8 cellular contexts compared by ENCODE assay signal in genomic region chr5:6729400-6730310, GRCh38.
DNase-seq lines count a peak whose midpoint lies in the region; ATAC-seq and TF ChIP-seq lines count a peak whose summit lies in the region.

No MANE protein-coding gene starts in this region.

- peaks cover 82% of the 10 kb centered on the region for H3K4me1 Mint-ChIP-seq in nephron

- TF ChIP-seq CTCF in nephron (IDR thresholded peaks at IDR 0.05; ENCODE audit: unreplicated experiment in 3 of 3), result no peak

- peaks cover 10% of the 10 kb centered on the region for H3K36me3 Mint-ChIP-seq in nephron (ENCODE audit: low read depth)

- no peak overlapping the region for H3K4me3 Mint-ChIP-seq in nephron

- H3K27ac Mint-ChIP-seq in nephron, result peak overlapping the region in 2 of 3 experiments; percentile 35 to 39

- in situ Hi-C loops in KBM-7 (cut with MboI; ENCODE audit: low pct_unique_long_range_greater_than_20kb, low sequenced_read_pairs), result no loop called here

- no peaks in the 10 kb centered on the region for H3K9me3 Mint-ChIP-seq in nephron

- H3K27me3 Mint-ChIP-seq in nephron (ENCODE audit: low read depth), result no peaks in the 10 kb centered on the region

- peak; percentile 30 for ATAC-seq in GM18498 (IDR thresholded peaks at IDR 0.05; ENCODE audit: unreplicated experiment)

- DNase-seq in KBM-7 (peak; percentile 40), globus pallidus (ENCODE audit: low spot score) (no peak), hypothalamus (lab: John Stamatoyannopoulos, UW) (no peak), germinal center (ENCODE audit: low spot score) (no peak), COLO829 (ENCODE audit: low spot score) (no peak)
- DNase-seq in activated T-cell treated with anti-CD3 and anti-CD28 coated beads, Interleukin-2, amount 50 U/mL, for 1 hour, result peak; percentile 49

Comparison
In these comparisons a context has a peak if more than half of its experiments do, and no peak if none do; other contexts are left out.
1. DNase-seq: peak in KBM-7 (single experiment) and activated T-cell treated with anti-CD3 and anti-CD28 coated beads, Interleukin-2, amount 50 U/mL, for 1 hour (single experiment); none in globus pallidus (single experiment), hypothalamus (0 of 51), germinal center (single experiment) and COLO829 (single experiment).